8 cellular contexts compared by ENCODE assay signal in genomic region chr11:118198370-118198769, GRCh38. TPM values are rescaled to one million over a fixed set of nuclear protein-coding genes. Genes with fewer than 3 reads are reported as not detected.
DNase-seq lines count a peak whose midpoint lies in the region; ATAC-seq and TF ChIP-seq lines count a peak whose summit lies in the region.

No MANE protein-coding gene starts in this region.

- H3K4me1 ChIP-seq in Karpas-422 (ENCODE audit: low read length): peaks cover 23% of the 10 kb centered on the region
- peaks cover 28% of the 10 kb centered on the region for H3K4me1 ChIP-seq in upper lobe of right lung

- peak overlapping the region; percentile 12; the same call in 1 of the 2 replicates for H2AFZ ChIP-seq in Karpas-422 (ENCODE audit: low read length)

- H3K4me3 Mint-ChIP-seq in activated naive CD4-positive, alpha-beta T cell treated with anti-CD3 and anti-CD28 coated beads for 36 hours: no peak overlapping the region
- H3K4me3 Mint-ChIP-seq in progenitor cell of endocrine pancreas (ENCODE audit: low read depth): no peak overlapping the region

- H3K4me2 ChIP-seq in Karpas-422 (ENCODE audit: low read depth, low read length, poor library complexity, severe bottlenecking): peak overlapping the region; percentile 54

- H3K27me3 ChIP-seq in Karpas-422 (ENCODE audit: low read length) (no peaks in the 10 kb centered on the region), upper lobe of right lung (no peaks in the 10 kb centered on the region)

- H3K36me3 ChIP-seq in Karpas-422 (ENCODE audit: insufficient read depth, low read length) (no peaks in the 10 kb centered on the region), upper lobe of right lung (no peaks in the 10 kb centered on the region)

- H3K9ac ChIP-seq in Karpas-422 (ENCODE audit: low read length): no peak overlapping the region

- no peaks in the 10 kb centered on the region for H3K79me2 ChIP-seq in Karpas-422 (ENCODE audit: low read length)

- H3K9me2 ChIP-seq in Karpas-422 (replicated peaks; ENCODE audit: insufficient read depth, low read length): no peaks in the 10 kb centered on the region

- DNase-seq in DMS79 (lab: John Stamatoyannopoulos, UW) (peak; percentile 20), Karpas-422 (peak; percentile 88), glomerular visceral epithelial cell (ENCODE audit: extremely low spot score) (peak; percentile 65), progenitor cell of endocrine pancreas (ENCODE audit: low spot score, unreplicated experiment) (peak; percentile 67), upper lobe of right lung (peak; percentile 91)
- peak; percentile 88 for DNase-seq in activated naive CD4-positive, alpha-beta T cell treated with anti-CD3 and anti-CD28 coated beads for 36 hours

- no peaks in the 10 kb centered on the region for H3K9me3 Mint-ChIP-seq in activated naive CD4-positive, alpha-beta T cell treated with anti-CD3 and anti-CD28 coated beads for 36 hours
- H3K9me3 Mint-ChIP-seq in progenitor cell of endocrine pancreas (ENCODE audit: low read depth): no peaks in the 10 kb centered on the region

- H3K27ac ChIP-seq in Karpas-422 (ENCODE audit: low read length) (peak overlapping the region; percentile 61; the same call in 1 of the 2 replicates), upper lobe of right lung (no peak overlapping the region)

- no peak overlapping the region for H3K4me3 ChIP-seq in Karpas-422 (ENCODE audit: low read length)
- no peak overlapping the region for H3K4me3 ChIP-seq in upper lobe of right lung

- intact Hi-C loops in activated naive CD4-positive, alpha-beta T cell treated with anti-CD3 and anti-CD28 coated beads for 36 hours (cut with micrococcal nuclease): loop anchor here (1.0 to 5.0 kb wide), 3 partner anchors 46 to 289 kb away; no protein-coding TSS in a partner anchor
- intact Hi-C loops in upper lobe of right lung (cut with DNase I): loop anchor here (10.0 kb wide), 1 partner anchor 96 kb away; no protein-coding TSS in a partner anchor

- peak overlapping the region; percentile 69 for H3K27ac Mint-ChIP-seq in activated naive CD4-positive, alpha-beta T cell treated with anti-CD3 and anti-CD28 coated beads for 36 hours
- H3K27ac Mint-ChIP-seq in progenitor cell of endocrine pancreas: no peak overlapping the region

- H4K20me1 ChIP-seq in Karpas-422 (ENCODE audit: insufficient read depth, low read depth, low read length): no peaks in the 10 kb centered on the region

- ATAC-seq in SK-N-SH treated with all-trans-retinoic acid at 6 μM for 48 hours: peak; percentile 97
- peak; percentile 80 for ATAC-seq in upper lobe of right lung
- ATAC-seq in GM18519 (IDR thresholded peaks at IDR 0.05; ENCODE audit: low FRiP score, unreplicated experiment): no peak

- CTCF ChIA-PET in activated naive CD4-positive, alpha-beta T cell treated with anti-CD3 and anti-CD28 coated beads for 36 hours (lab: Charles Lee): interaction anchor here (0.6 to 2.8 kb wide), 55 partner anchors 9 to 237 kb away, joined by 3 to 42 read pairs (median 6); partner anchors contain the start of genes CD3D, CD3E, JAML and MPZL2

- peaks cover 12% of the 10 kb centered on the region for H3K4me1 Mint-ChIP-seq in activated naive CD4-positive, alpha-beta T cell treated with anti-CD3 and anti-CD28 coated beads for 36 hours (ENCODE audit: low read depth)
- H3K4me1 Mint-ChIP-seq in progenitor cell of endocrine pancreas (ENCODE audit: low read depth): peaks cover 25% of the 10 kb centered on the region

- TF ChIP-seq CTCF in progenitor cell of endocrine pancreas (IDR thresholded peaks at IDR 0.05; ENCODE audit: unreplicated experiment): peak; percentile 90
- peak; percentile 88 for TF ChIP-seq CTCF in upper lobe of right lung (IDR thresholded peaks at IDR 0.05)

- H3K9me3 ChIP-seq in Karpas-422 (ENCODE audit: low read length) (no peaks in the 10 kb centered on the region), upper lobe of right lung (no peaks in the 10 kb centered on the region)

- peaks cover 17% of the 10 kb centered on the region for H3K36me3 Mint-ChIP-seq in activated naive CD4-positive, alpha-beta T cell treated with anti-CD3 and anti-CD28 coated beads for 36 hours (ENCODE audit: low read depth)
- no peaks in the 10 kb centered on the region for H3K36me3 Mint-ChIP-seq in progenitor cell of endocrine pancreas (ENCODE audit: insufficient read depth)

- H3K27me3 Mint-ChIP-seq in activated naive CD4-positive, alpha-beta T cell treated with anti-CD3 and anti-CD28 coated beads for 36 hours (ENCODE audit: low read depth): no peaks in the 10 kb centered on the region
- no peaks in the 10 kb centered on the region for H3K27me3 Mint-ChIP-seq in progenitor cell of endocrine pancreas

TF ChIP-seq in SK-N-SH treated with all-trans-retinoic acid at 6 μM for 48 hours, 23 proteins besides CTCF, POLR2A, EP300 and RAD21 (continues in another document):
- TF ChIP-seq ZFP3 (CRISPR knock-in tag; IDR thresholded peaks at IDR 0.05) (no peak), TCF4 (CRISPR knock-in tag; IDR thresholded peaks at IDR 0.05; ENCODE audit: borderline replicate concordance) (no peak), CSRNP3 (CRISPR knock-in tag; IDR thresholded peaks at IDR 0.05) (no peak), ZFP30 (CRISPR knock-in tag; IDR thresholded peaks at IDR 0.05) (no peak), CREB5 (CRISPR knock-in tag; IDR thresholded peaks at IDR 0.05; ENCODE audit: low read depth) (no peak), ZNF565 (CRISPR knock-in tag; conservative IDR thresholded peaks at IDR 0.05; ENCODE audit: low read depth) (no peak), ESRRG (CRISPR knock-in tag; IDR thresholded peaks at IDR 0.05) (no peak), SNAI2 (CRISPR knock-in tag; IDR thresholded peaks at IDR 0.05) (no peak)
- TF ChIP-seq, protein P1, sequence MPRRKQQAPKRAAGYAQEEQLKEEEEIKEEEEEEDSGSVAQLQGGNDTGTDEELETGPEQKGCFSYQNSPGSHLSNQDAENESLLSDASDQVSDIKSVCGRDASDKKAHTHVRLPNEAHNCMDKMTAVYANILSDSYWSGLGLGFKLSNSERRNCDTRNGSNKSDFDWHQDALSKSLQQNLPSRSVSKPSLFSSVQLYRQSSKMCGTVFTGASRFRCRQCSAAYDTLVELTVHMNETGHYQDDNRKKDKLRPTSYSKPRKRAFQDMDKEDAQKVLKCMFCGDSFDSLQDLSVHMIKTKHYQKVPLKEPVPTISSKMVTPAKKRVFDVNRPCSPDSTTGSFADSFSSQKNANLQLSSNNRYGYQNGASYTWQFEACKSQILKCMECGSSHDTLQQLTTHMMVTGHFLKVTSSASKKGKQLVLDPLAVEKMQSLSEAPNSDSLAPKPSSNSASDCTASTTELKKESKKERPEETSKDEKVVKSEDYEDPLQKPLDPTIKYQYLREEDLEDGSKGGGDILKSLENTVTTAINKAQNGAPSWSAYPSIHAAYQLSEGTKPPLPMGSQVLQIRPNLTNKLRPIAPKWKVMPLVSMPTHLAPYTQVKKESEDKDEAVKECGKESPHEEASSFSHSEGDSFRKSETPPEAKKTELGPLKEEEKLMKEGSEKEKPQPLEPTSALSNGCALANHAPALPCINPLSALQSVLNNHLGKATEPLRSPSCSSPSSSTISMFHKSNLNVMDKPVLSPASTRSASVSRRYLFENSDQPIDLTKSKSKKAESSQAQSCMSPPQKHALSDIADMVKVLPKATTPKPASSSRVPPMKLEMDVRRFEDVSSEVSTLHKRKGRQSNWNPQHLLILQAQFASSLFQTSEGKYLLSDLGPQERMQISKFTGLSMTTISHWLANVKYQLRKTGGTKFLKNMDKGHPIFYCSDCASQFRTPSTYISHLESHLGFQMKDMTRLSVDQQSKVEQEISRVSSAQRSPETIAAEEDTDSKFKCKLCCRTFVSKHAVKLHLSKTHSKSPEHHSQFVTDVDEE (CRISPR knock-in tag; IDR thresholded peaks at IDR 0.05): no peak

RNA-seq across cellular contexts. Expression of gene SCN2B, which starts 21.9 kb away (rescaled TPM):
- 0.25 TPM in 1 of 2 replicates, not detected in the other for total RNA-seq in Karpas-422 (2014; rRNA removed; shearing (Covaris generic); ENCODE audit: low replicate concordance)
- total RNA-seq in activated naive CD4-positive, alpha-beta T cell treated with anti-CD3 and anti-CD28 coated beads for 36 hours: not detected
- 0.05 and 0.07 TPM in 2 replicates for total RNA-seq in progenitor cell of endocrine pancreas
- total RNA-seq in upper lobe of right lung: 2.5 TPM

RNA-seq across cellular contexts. Expression of gene JAML, which starts 26.4 kb away (rescaled TPM):
- 5.4 and 9.1 TPM in 2 replicates for total RNA-seq in Karpas-422 (2014; rRNA removed; shearing (Covaris generic); ENCODE audit: low replicate concordance)
- total RNA-seq in activated naive CD4-positive, alpha-beta T cell treated with anti-CD3 and anti-CD28 coated beads for 36 hours: 10 to 100 TPM; 67.5 to 71.4 TPM
- total RNA-seq in progenitor cell of endocrine pancreas (0.22 and 0.60 TPM in 2 replicates), upper lobe of right lung (87.9 TPM)

RNA-seq across cellular contexts. Expression of gene SCN4B, which starts 45.7 kb away (rescaled TPM):
- not detected in 2 replicates for total RNA-seq in Karpas-422 (2014; rRNA removed; shearing (Covaris generic); ENCODE audit: low replicate concordance)
- under 1 TPM; 0.07 to 0.12 TPM for total RNA-seq in activated naive CD4-positive, alpha-beta T cell treated with anti-CD3 and anti-CD28 coated beads for 36 hours
- total RNA-seq in progenitor cell of endocrine pancreas (0.16 TPM in 1 of 2 replicates, not detected in the other), upper lobe of right lung (7.2 TPM)

RNA-seq across cellular contexts. Expression of gene MPZL3, which starts 53.8 kb away (rescaled TPM):
- total RNA-seq in Karpas-422 (2014; rRNA removed; shearing (Covaris generic); ENCODE audit: low replicate concordance): 2.7 and 7.0 TPM in 2 replicates
- total RNA-seq in activated naive CD4-positive, alpha-beta T cell treated with anti-CD3 and anti-CD28 coated beads for 36 hours: 10 to 100 TPM; 29.3 to 30.5 TPM
- total RNA-seq in progenitor cell of endocrine pancreas: 6.3 and 7.4 TPM in 2 replicates
- 11.8 TPM for total RNA-seq in upper lobe of right lung

Comparison
In these comparisons a context has a peak if more than half of its experiments do, and no peak if none do; other contexts are left out.
1. DNase-seq: peak in every context shown above with its lines; median percentile 91 in upper lobe of right lung; 88 in Karpas-422; 88 in activated naive CD4-positive, alpha-beta T cell treated with anti-CD3 and anti-CD28 coated beads for 36 hours; 67 in progenitor cell of endocrine pancreas; 65 in glomerular visceral epithelial cell; 20 in DMS79.